Comparison of ENCODE assay signal across 10 cellular contexts in the genomic region with DNA sequence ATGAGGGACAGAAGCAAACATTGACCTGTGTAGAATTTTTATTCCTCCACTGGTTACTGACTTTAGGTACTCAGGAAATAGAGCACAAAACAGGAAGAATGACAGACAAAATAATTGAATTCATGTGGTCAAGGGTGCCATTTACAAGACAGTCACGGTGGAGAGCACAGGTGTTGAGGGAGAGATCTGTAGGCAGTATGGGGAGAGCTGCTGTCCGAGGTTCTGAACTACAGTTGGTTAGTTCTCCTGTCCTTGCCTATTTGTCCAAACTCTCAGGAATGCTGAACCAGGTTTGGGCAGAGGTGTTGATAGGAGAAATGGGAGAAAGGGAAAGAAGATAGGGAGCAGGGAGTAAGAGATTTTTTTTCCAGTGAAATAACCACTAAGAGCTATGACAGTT.
DNase-seq lines count a peak whose midpoint lies in the region; ATAC-seq and TF ChIP-seq lines count a peak whose summit lies in the region.
"Had no signal": no experiment of that assay in that cellular context is flagged by ENCODE, and none has a peak within 500 bp of the region (broad histone marks: within the 10 kb centered on the region; RNA-seq: fewer than 3 reads in every experiment).

No MANE protein-coding gene starts in this region.

- H3K4me1 ChIP-seq in ovary (ENCODE audit: insufficient read depth): no peaks in the 10 kb centered on the region

- no peak for TF ChIP-seq POLR2A in ovary (IDR thresholded peaks at IDR 0.05)

- no peak for TF ChIP-seq CTCF in ovary (IDR thresholded peaks at IDR 0.05)

- DNase-seq in ELF-1 (ENCODE audit: low read depth, low spot score) (peak; percentile 47), HuH-7 (ENCODE audit: low spot score) (peak; percentile 11), amniotic epithelial cell (ENCODE audit: low read depth) (peak; percentile 67), left kidney (ENCODE audit: low read depth, low spot score) (peak; percentile 85), ovary (no peak)
- DNase-seq: activated CD8-positive, alpha-beta memory T cell treated with anti-CD3 and anti-CD28 coated beads, Interleukin-2, amount 10 ng/mL, durations not matched to agents 7 days and 5 days; NCI-H2171 treated with DMSO at 0.1 percent for 48 hours had no signal

- H3K9me3 ChIP-seq in ovary: no peaks in the 10 kb centered on the region

- no peak for ATAC-seq in HG03095 (IDR thresholded peaks at IDR 0.05; ENCODE audit: unreplicated experiment)
- ATAC-seq in HG02610 (IDR thresholded peaks at IDR 0.05; ENCODE audit: unreplicated experiment): no peak
- ATAC-seq in GM21528 (IDR thresholded peaks at IDR 0.05; ENCODE audit: low FRiP score, unreplicated experiment): no peak
- ATAC-seq: activated CD8-positive, alpha-beta memory T cell treated with anti-CD3 and anti-CD28 coated beads, Interleukin-2, amount 10 ng/mL, durations not matched to agents 7 days and 5 days had no signal

- WGBS in ovary, 3 donors: 6 to 16% (median 13%) methylated on average over 2 of the region's 2 CpGs

- no peaks in the 10 kb centered on the region for H3K36me3 ChIP-seq in ovary

- no peak for TF ChIP-seq EP300 in ovary (IDR thresholded peaks at IDR 0.05)

- H3K27me3 ChIP-seq in ovary: no peaks in the 10 kb centered on the region

- no peak overlapping the region for H3K27ac ChIP-seq in ovary

- no peak overlapping the region for H3K4me3 ChIP-seq in ovary

- intact Hi-C loops in ovary (cut with DNase I): no loop called here

Comparison
In these comparisons a context has a peak if more than half of its experiments do, and no peak if none do; other contexts are left out.
1. DNase-seq: peak in ELF-1 (single experiment), HuH-7 (single experiment), amniotic epithelial cell (single experiment) and left kidney (single experiment); none in ovary (0 of 5).